In genomic region chr17:47807421-47807820, GRCh38 we compare ENCODE assay signal across 19 cellular contexts. TPM values are rescaled to one million over a fixed set of nuclear protein-coding genes. Genes with fewer than 3 reads are reported as not detected.
"Had no signal": no experiment of that assay in that cellular context is flagged by ENCODE, and none has a peak within 500 bp of the region (broad histone marks: within the 10 kb centered on the region; RNA-seq: fewer than 3 reads in every experiment).

No MANE protein-coding gene starts in this region.

- H3K27ac ChIP-seq: prostate gland, thyroid gland had no signal

- DNase-seq: activated B cell treated with CpG ODN at 0.5 μM for 24 hours; activated CD4-positive, alpha-beta T cell treated with anti-CD3 and anti-CD28 coated beads for 4 hours; activated CD8-positive, alpha-beta T cell treated with anti-CD3 and anti-CD28 coated beads for 36 hours; activated gamma-delta T cell treated with Interleukin-2 at 50 U/mL for 16 hours; activated T-cell treated with anti-CD3 and anti-CD28 coated beads, Interleukin-2, amount 50 U/mL, for 72 hours; dermis blood vessel endothelial cell; foreskin melanocyte; hypothalamus; stimulated activated CD4-positive, alpha-beta T cell treated with anti-CD3 and anti-CD28 coated beads, Interleukin-4, amount 100 ng/mL, for 24 hours; thyroid gland had no signal

- H3K27me3 Mint-ChIP-seq: activated B cell treated with CpG ODN at 0.5 μM for 24 hours; stimulated activated memory B cell treated with anti-CD40 and anti-IgM and Interleukin-4, amounts not matched to agents 10 μg/mL and 1 μg/mL and 100 μg/mL, for 72 hours had no signal

- H3K4me3 Mint-ChIP-seq: activated B cell treated with CpG ODN at 0.5 μM for 24 hours; activated CD8-positive, alpha-beta T cell treated with anti-CD3 and anti-CD28 coated beads for 36 hours; activated naive CD8-positive, alpha-beta T cell; activated T-cell treated with anti-CD3 and anti-CD28 coated beads, Interleukin-2, amount 50 U/mL, for 72 hours; mesothelial cell of epicardium; stimulated activated memory B cell treated with anti-CD40 and anti-IgM and Interleukin-4, amounts not matched to agents 10 μg/mL and 1 μg/mL and 100 μg/mL, for 72 hours had no signal

- H3K9me3 Mint-ChIP-seq: activated B cell treated with CpG ODN at 0.5 μM for 24 hours; activated CD8-positive, alpha-beta T cell treated with anti-CD3 and anti-CD28 coated beads for 36 hours; activated T-cell treated with anti-CD3 and anti-CD28 coated beads, Interleukin-2, amount 50 U/mL, for 72 hours; mesothelial cell of epicardium; stimulated activated memory B cell treated with anti-CD40 and anti-IgM and Interleukin-4, amounts not matched to agents 10 μg/mL and 1 μg/mL and 100 μg/mL, for 72 hours had no signal

- H3K36me3 ChIP-seq: prostate gland had no signal

- H3K4me1 ChIP-seq: prostate gland had no signal

- H3K27ac Mint-ChIP-seq: activated B cell treated with CpG ODN at 0.5 μM for 24 hours; activated CD8-positive, alpha-beta T cell treated with anti-CD3 and anti-CD28 coated beads for 36 hours; activated naive CD8-positive, alpha-beta T cell; activated T-cell treated with anti-CD3 and anti-CD28 coated beads, Interleukin-2, amount 50 U/mL, for 72 hours; mesothelial cell of epicardium; stimulated activated memory B cell treated with anti-CD40 and anti-IgM and Interleukin-4, amounts not matched to agents 10 μg/mL and 1 μg/mL and 100 μg/mL, for 72 hours had no signal

- H3K4me1 Mint-ChIP-seq: activated B cell treated with CpG ODN at 0.5 μM for 24 hours had no signal

- H3K36me3 Mint-ChIP-seq: activated naive CD8-positive, alpha-beta T cell had no signal

- ATAC-seq: activated CD8-positive, alpha-beta T cell treated with anti-CD3 and anti-CD28 coated beads for 36 hours; activated T-cell treated with anti-CD3 and anti-CD28 coated beads, Interleukin-2, amount 50 U/mL, for 72 hours; right cardiac atrium; stimulated activated memory B cell treated with anti-CD40 and anti-IgM and Interleukin-4, amounts not matched to agents 10 μg/mL and 1 μg/mL and 100 μg/mL, for 72 hours had no signal

- H3K9me3 ChIP-seq: prostate gland, thyroid gland had no signal

- H3K4me3 ChIP-seq: lung, prostate gland, smooth muscle cell, thyroid gland had no signal

- H3K27me3 ChIP-seq: thyroid gland had no signal

RNA-seq across cellular contexts. Expression of gene LRRC46, which starts 24.0 kb away (rescaled TPM):
- total RNA-seq: dermis blood vessel endothelial cell, epithelial cell of proximal tubule, mesothelial cell of epicardium, SK-MEL-5, smooth muscle cell had no signal
